In the genomic region with DNA sequence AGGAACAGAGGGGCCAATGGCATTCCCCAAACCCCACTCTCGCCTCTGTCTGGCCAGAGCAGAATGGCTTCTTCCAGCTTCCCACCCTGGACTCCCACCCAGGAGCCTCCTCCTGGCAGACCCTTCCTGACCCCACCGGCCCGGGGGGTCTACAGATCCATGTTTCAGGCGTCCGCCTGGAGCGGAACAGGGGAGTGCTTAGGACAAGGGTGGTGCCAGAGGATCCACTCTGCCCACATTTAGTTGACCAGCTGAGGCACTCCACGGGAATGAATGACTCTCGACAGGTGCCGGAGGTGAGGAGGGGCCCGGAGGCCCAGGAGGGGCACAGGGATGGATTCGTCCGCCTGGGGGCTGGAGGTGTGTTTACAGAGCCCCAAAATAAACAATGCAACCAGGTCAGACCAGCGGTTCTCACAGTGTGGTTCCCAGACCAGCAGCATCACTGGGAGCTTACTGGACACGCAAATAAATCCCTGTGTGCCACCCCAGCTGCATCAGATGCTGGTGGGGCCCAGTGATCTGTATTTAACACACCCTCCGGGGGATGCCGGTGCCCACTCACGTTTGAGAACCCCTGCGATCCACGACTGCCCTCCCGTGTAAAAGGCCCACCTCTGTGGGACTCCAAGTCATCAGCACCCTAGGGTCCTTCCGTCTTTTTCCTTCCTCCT, we compare ENCODE assay signal across 1 cellular context.
A peak's percentile ranks its signal among the peaks of the same experiment; 100 is the strongest.
TF ChIP-seq lines count a peak whose summit lies in the region.

No MANE protein-coding gene starts in this region.

TF ChIP-seq in HepG2, 621 proteins besides CTCF, POLR2A, EP300 and RAD21:
- TF ChIP-seq AGO2 (optimal IDR thresholded peaks at IDR 0.05; ENCODE audit: low read depth, low read length) = peak; percentile 81
- TF ChIP-seq FOXA3 (CRISPR knock-in tag; IDR thresholded peaks at IDR 0.05) = 0 out of 2 replicates have a peak, but pooled peaks have one; percentile 16
- TF ChIP-seq BCL6 (CRISPR knock-in tag; IDR thresholded peaks at IDR 0.05) = no peak
- peak; percentile 94 for TF ChIP-seq AGO1 (IDR thresholded peaks at IDR 0.05; ENCODE audit: low read depth, low read length, poor library complexity, severe bottlenecking)
- no peak for TF ChIP-seq ARNT (IDR thresholded peaks at IDR 0.05)
- no peak for TF ChIP-seq GZF1 (CRISPR knock-in tag; IDR thresholded peaks at IDR 0.05)
- no peak for TF ChIP-seq FOXA1 (IDR thresholded peaks at IDR 0.05)
- TF ChIP-seq FOXA1 (CRISPR knock-in tag; IDR thresholded peaks at IDR 0.05) = 0 out of 2 replicates have a peak, but pooled peaks have one; percentile 9
- TF ChIP-seq DR1 (CRISPR knock-in tag; IDR thresholded peaks at IDR 0.05) = no peak
- no peak for TF ChIP-seq POLR2AphosphoS5 (IDR thresholded peaks at IDR 0.05; ENCODE audit: low read depth, low read length)
- no peak for TF ChIP-seq ZNF274 (CRISPR knock-in tag; IDR thresholded peaks at IDR 0.05)
- no peak for TF ChIP-seq FOSL2 (CRISPR knock-in tag; IDR thresholded peaks at IDR 0.05)
- peak; percentile 86 for TF ChIP-seq PATZ1 (CRISPR knock-in tag; IDR thresholded peaks at IDR 0.05)
- no peak for TF ChIP-seq MLXIP (CRISPR knock-in tag; IDR thresholded peaks at IDR 0.05; ENCODE audit: borderline replicate concordance)
- TF ChIP-seq BRD4 (CRISPR knock-in tag; IDR thresholded peaks at IDR 0.05) = no peak
- TF ChIP-seq ZNF850 (CRISPR knock-in tag; conservative IDR thresholded peaks at IDR 0.05) = no peak
- no peak for TF ChIP-seq NR2F2 (IDR thresholded peaks at IDR 0.05; ENCODE audit: borderline replicate concordance, low read depth)
- TF ChIP-seq RBM22 (optimal IDR thresholded peaks at IDR 0.05; ENCODE audit: low read length) = peak; percentile 77
